1 cellular context compared by ENCODE assay signal in genomic region chr7:121123028-121123427, GRCh38.
A peak's percentile ranks its signal among the peaks of the same experiment; 100 is the strongest.
TF ChIP-seq lines count a peak whose summit lies in the region.

No MANE protein-coding gene starts in this region.

TF ChIP-seq in IMR-90, 13 proteins besides CTCF, POLR2A, EP300 and RAD21:
- peak; percentile 53 for TF ChIP-seq CEBPB (IDR thresholded peaks at IDR 0.05; ENCODE audit: low read depth, low read length)
- no peak for TF ChIP-seq MAZ (IDR thresholded peaks at IDR 0.05; ENCODE audit: borderline replicate concordance, low read depth, low read length)
